In genomic region chr4:139144911-139145551, GRCh38 we compare ENCODE assay signal across 1 cellular context.
TF ChIP-seq lines count a peak whose summit lies in the region.

No MANE protein-coding gene starts in this region.

TF ChIP-seq in IMR-90, 13 proteins besides CTCF, POLR2A, EP300 and RAD21 (continued from another document):
- TF ChIP-seq ELK1 (IDR thresholded peaks at IDR 0.05; ENCODE audit: borderline replicate concordance, low read depth, low read length) (no peak), SMC3 (IDR thresholded peaks at IDR 0.05; ENCODE audit: low read depth, low read length) (no peak)
